In genomic region chr11:119416606-119417580, GRCh38 we compare ENCODE assay signal across 13 cellular contexts. TPM values are rescaled to one million over a fixed set of nuclear protein-coding genes. Genes with fewer than 3 reads are reported as not detected.
A peak's percentile ranks its signal among the peaks of the same experiment; 100 is the strongest.
DNase-seq lines count a peak whose midpoint lies in the region; ATAC-seq and TF ChIP-seq lines count a peak whose summit lies in the region.
"Had no signal": no experiment of that assay in that cellular context is flagged by ENCODE, and none has a peak within 500 bp of the region (broad histone marks: within the 10 kb centered on the region; RNA-seq: fewer than 3 reads in every experiment).

No MANE protein-coding gene starts in this region.

- peaks cover 13% of the 10 kb centered on the region for H3K27me3 Mint-ChIP-seq in endodermal cell (ENCODE audit: insufficient read depth)
- peaks cover 18% of the 10 kb centered on the region for H3K27me3 Mint-ChIP-seq in nephron progenitor cell (ENCODE audit: low read depth, poor library complexity)
- H3K27me3 Mint-ChIP-seq in activated T-cell treated with anti-CD3 and anti-CD28 coated beads, Interleukin-2, amount 50 U/mL, for 4 hours (ENCODE audit: low read depth), result peaks cover 35% of the 10 kb centered on the region

- no peaks in the 10 kb centered on the region for H3K36me3 ChIP-seq in endodermal cell (ENCODE audit: control insufficient read depth, insufficient read depth, low read length)
- H3K36me3 ChIP-seq: BLaER1, esophagus squamous epithelium had no signal

- H3K27ac ChIP-seq in endodermal cell (ENCODE audit: low read depth, low read length) (no peak overlapping the region), substantia nigra (ENCODE audit: low read depth, low read length, poor library complexity, severe bottlenecking) (no peak overlapping the region)
- H3K27ac ChIP-seq: BLaER1 had no signal

- DNase-seq in AG09319 (ENCODE audit: extremely low read depth, low read depth), result peak; percentile 30
- DNase-seq in NCI-H226, result peak; percentile 87
- DNase-seq in endodermal cell, result peak; percentile 80
- no peak for DNase-seq in nephron progenitor cell
- DNase-seq in activated T-cell treated with anti-CD3 and anti-CD28 coated beads, Interleukin-2, amount 50 U/mL, for 4 hours, result no peak
- no peak for DNase-seq in substantia nigra (lab: John Stamatoyannopoulos, UW)
- DNase-seq in ureter (ENCODE audit: low spot score), result no peak
- DNase-seq: activated CD4-positive, alpha-beta memory T cell treated with anti-CD3 and anti-CD28 coated beads for 36 hours; esophagus squamous epithelium; small intestine had no signal

- no peaks in the 10 kb centered on the region for H3K4me1 ChIP-seq in endodermal cell (ENCODE audit: control insufficient read depth, insufficient read depth, low read length)

- H3K27ac Mint-ChIP-seq in endodermal cell, result peak overlapping the region; percentile 20
- peak overlapping the region; percentile 57 for H3K27ac Mint-ChIP-seq in nephron progenitor cell
- H3K27ac Mint-ChIP-seq: activated CD4-positive, alpha-beta memory T cell treated with anti-CD3 and anti-CD28 coated beads for 36 hours; memory B cell had no signal

- H3K4me3 ChIP-seq in endodermal cell (ENCODE audit: low read length), result no peak overlapping the region
- H3K4me3 ChIP-seq: BLaER1, esophagus squamous epithelium had no signal

- H3K9me3 Mint-ChIP-seq in endodermal cell (no peaks in the 10 kb centered on the region), nephron progenitor cell (peaks cover 5% of the 10 kb centered on the region)
- H3K9me3 Mint-ChIP-seq in activated T-cell treated with anti-CD3 and anti-CD28 coated beads, Interleukin-2, amount 50 U/mL, for 4 hours, result peaks cover 4% of the 10 kb centered on the region

- peaks cover 7% of the 10 kb centered on the region for H3K36me3 Mint-ChIP-seq in endodermal cell (ENCODE audit: low read depth)
- peaks cover 18% of the 10 kb centered on the region for H3K36me3 Mint-ChIP-seq in nephron progenitor cell (ENCODE audit: low read depth)
- H3K36me3 Mint-ChIP-seq in activated T-cell treated with anti-CD3 and anti-CD28 coated beads, Interleukin-2, amount 50 U/mL, for 4 hours (ENCODE audit: insufficient read depth), result peaks cover 3% of the 10 kb centered on the region
- H3K36me3 Mint-ChIP-seq: activated CD4-positive, alpha-beta memory T cell treated with anti-CD3 and anti-CD28 coated beads for 36 hours had no signal

- H3K4me1 Mint-ChIP-seq in endodermal cell, result peaks cover 13% of the 10 kb centered on the region
- peaks cover 30% of the 10 kb centered on the region for H3K4me1 Mint-ChIP-seq in nephron progenitor cell
- H3K4me1 Mint-ChIP-seq in activated T-cell treated with anti-CD3 and anti-CD28 coated beads, Interleukin-2, amount 50 U/mL, for 4 hours (ENCODE audit: low read depth), result peaks cover 2% of the 10 kb centered on the region

- no peak for ATAC-seq in GM18858 (IDR thresholded peaks at IDR 0.05; ENCODE audit: unreplicated experiment)
- no peak for ATAC-seq in activated T-cell treated with anti-CD3 and anti-CD28 coated beads, Interleukin-2, amount 50 U/mL, for 4 hours

- 86% methylated on average over 11 to 16 of the region's 16 CpGs for WGBS in endodermal cell (ENCODE audit: insufficient coverage in 1 of 2, insufficient read length in 1 of 2), 2 experiments

- no peak overlapping the region for H3K4me3 Mint-ChIP-seq in endodermal cell
- H3K4me3 Mint-ChIP-seq in nephron progenitor cell, result no peak overlapping the region
- H3K4me3 Mint-ChIP-seq in activated T-cell treated with anti-CD3 and anti-CD28 coated beads, Interleukin-2, amount 50 U/mL, for 4 hours, result no peak overlapping the region
- H3K4me3 Mint-ChIP-seq: activated CD4-positive, alpha-beta memory T cell treated with anti-CD3 and anti-CD28 coated beads for 36 hours; memory B cell had no signal

- H3K27me3 ChIP-seq in endodermal cell (ENCODE audit: control insufficient read depth, insufficient read depth, low read length, poor library complexity, severe bottlenecking), result peaks cover 15% of the 10 kb centered on the region

- TF ChIP-seq CTCF in AG09319 (IDR thresholded peaks at IDR 0.05; ENCODE audit: low read depth, low read length) (no peak), endodermal cell (conservative IDR thresholded peaks at IDR 0.05) (peak; percentile 11), nephron progenitor cell (IDR thresholded peaks at IDR 0.05) (no peak)

- H3K9ac ChIP-seq in endodermal cell (ENCODE audit: extremely low read depth, low read length, poor library complexity, severe bottlenecking), result no peak overlapping the region
- H3K9ac ChIP-seq: BLaER1 had no signal

- H3K9me3 ChIP-seq in endodermal cell (ENCODE audit: control insufficient read depth, low read length), result no peaks in the 10 kb centered on the region
- H3K9me3 ChIP-seq: esophagus squamous epithelium had no signal

RNA-seq across cellular contexts. Expression of gene THY1, which starts 6.1 kb away (rescaled TPM):
- total RNA-seq in endodermal cell (10 to 100 TPM; 19.3 to 36.1 TPM), ureter (4.5 TPM)
- 56.3 TPM for polyA plus RNA-seq in endodermal cell (2013, experiment 1 of 2)
- 53.9 TPM for polyA plus RNA-seq in endodermal cell (2013, experiment 2 of 2)
- under 1 TPM; 0.35 to 0.52 (median 0.40) TPM for total RNA-seq in activated T-cell treated with anti-CD3 and anti-CD28 coated beads, Interleukin-2, amount 50 U/mL, for 4 hours

RNA-seq across cellular contexts. Expression of gene USP2, which starts 35.4 kb away (rescaled TPM):
- 10 to 100 TPM; 17.8 to 21.1 TPM for total RNA-seq in endodermal cell
- 5.7 TPM for polyA plus RNA-seq in endodermal cell (2013, experiment 1 of 2)
- 7.9 TPM for polyA plus RNA-seq in endodermal cell (2013, experiment 2 of 2)
- under 1 TPM; 0.19 to 0.53 (median 0.37) TPM for total RNA-seq in activated T-cell treated with anti-CD3 and anti-CD28 coated beads, Interleukin-2, amount 50 U/mL, for 4 hours
- total RNA-seq in ureter, result 4.8 TPM

Comparison
In these comparisons a context has a peak if more than half of its experiments do, and no peak if none do; other contexts are left out.
1. DNase-seq: peak in AG09319 (single experiment), NCI-H226 (single experiment) and endodermal cell (single experiment); none in nephron progenitor cell (single experiment), activated T-cell treated with anti-CD3 and anti-CD28 coated beads, Interleukin-2, amount 50 U/mL, for 4 hours (single experiment), substantia nigra (0 of 49) and ureter (single experiment).